In the genomic region with DNA sequence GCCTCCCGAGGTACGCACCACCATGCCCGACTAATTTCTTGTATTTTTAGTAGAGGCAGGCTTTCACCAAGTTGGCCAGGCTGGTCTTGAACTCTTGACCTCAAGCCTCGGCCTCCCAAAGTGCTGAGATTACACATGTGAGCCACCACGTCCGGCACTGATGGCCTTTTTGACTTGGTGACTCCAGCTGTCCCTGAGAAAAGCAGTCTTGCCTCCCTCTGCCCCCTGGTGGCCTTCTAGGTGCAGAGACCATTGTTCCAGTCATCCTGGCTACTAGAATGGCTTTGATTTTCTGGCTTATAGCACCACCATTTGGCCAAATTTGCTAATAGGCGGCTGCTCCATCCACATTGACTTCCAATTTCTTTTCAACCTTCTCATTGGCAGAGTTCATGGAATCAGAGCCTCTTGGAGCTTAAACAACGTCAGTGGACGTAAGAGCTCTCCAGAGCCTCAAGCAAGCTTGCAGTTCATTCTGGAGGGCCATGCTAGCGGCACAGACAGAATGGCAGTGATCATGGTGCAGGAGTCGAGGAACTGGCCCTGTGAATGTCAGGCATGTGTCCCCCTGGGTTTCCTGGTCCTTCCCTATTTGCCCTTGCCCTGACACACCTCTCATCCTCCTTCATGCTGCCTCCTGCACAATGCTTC, we compare ENCODE assay signal across 8 cellular contexts. TPM values are rescaled to one million over a fixed set of nuclear protein-coding genes. Genes with fewer than 3 reads are reported as not detected.
DNase-seq lines count a peak whose midpoint lies in the region; ATAC-seq and TF ChIP-seq lines count a peak whose summit lies in the region.

No MANE protein-coding gene starts in this region.

- H3K9me3 Mint-ChIP-seq in Calu3 (ENCODE audit: low read depth, unreplicated experiment) (no peaks in the 10 kb centered on the region), osteocyte (ENCODE audit: unreplicated experiment) (no peaks in the 10 kb centered on the region)

- H3K4me1 Mint-ChIP-seq in Calu3 (ENCODE audit: low read depth, unreplicated experiment) (peaks cover 36% of the 10 kb centered on the region), osteocyte (ENCODE audit: unreplicated experiment) (peaks cover 15% of the 10 kb centered on the region)

- H3K27ac ChIP-seq in gastroesophageal sphincter (no peak overlapping the region), tibial artery (no peak overlapping the region)

- WGBS in gastroesophageal sphincter (ENCODE audit: low coverage in 1 of 2), 2 donors = 14 to 51% methylated on average over 5 to 11 of the region's 11 CpGs

- peaks cover 12% of the 10 kb centered on the region for H3K36me3 Mint-ChIP-seq in Calu3 (ENCODE audit: insufficient read depth, unreplicated experiment)
- no peaks in the 10 kb centered on the region for H3K36me3 Mint-ChIP-seq in osteocyte (ENCODE audit: unreplicated experiment)

- H3K4me3 ChIP-seq in gastroesophageal sphincter (no peak overlapping the region), tibial artery (no peak overlapping the region)

- in situ Hi-C loops in SK-MEL-5 (cut with HindIII; ENCODE audit: low pct_unique_long_range_greater_than_20kb, low sequenced_read_pairs) = loop anchor here (25.0 kb wide), 1 partner anchor 94 kb away; no protein-coding TSS in a partner anchor

- DNase-seq in Calu3 = peak; percentile 89
- DNase-seq in GOT3 (lab: John Stamatoyannopoulos, UW) = peak; percentile 50
- peak; percentile 91 for DNase-seq in NCI-H1092 treated with DMSO at 0.1 percent for 48 hours (lab: John Stamatoyannopoulos, UW)
- peak; percentile 97 for DNase-seq in SK-MEL-5 (ENCODE audit: low read depth, low spot score)
- DNase-seq in activated gamma-delta T cell treated with anti-CD3 and anti-CD28 coated beads, Interleukin-2, amount 50 U/mL, for 16 hours (ENCODE audit: low read depth) = peak; percentile 69
- peak; percentile 93 for DNase-seq in osteocyte (ENCODE audit: extremely low spot score, unreplicated experiment)
- peak; percentile 89 to 90 for DNase-seq in tibial artery

- peak; percentile 92 for ATAC-seq in gastroesophageal sphincter

- intact Hi-C loops in Calu3 (cut with micrococcal nuclease; ENCODE audit: unreplicated experiment) = loop anchor here (1.0 to 10.0 kb wide), 3 partner anchors 97 to 839 kb away; no protein-coding TSS in a partner anchor
- intact Hi-C loops in tibial artery (cut with DNase I; ENCODE audit: low total_unique reads) = loop anchor here (2.0 kb wide), 1 partner anchor 96 kb away; no protein-coding TSS in a partner anchor

- TF ChIP-seq POLR2A in gastroesophageal sphincter (IDR thresholded peaks at IDR 0.05) = no peak

- H3K27me3 ChIP-seq in gastroesophageal sphincter = no peaks in the 10 kb centered on the region
- H3K27me3 ChIP-seq in tibial artery = peaks cover 0 to 3% of the 10 kb centered on the region in 2 donors

- no TSS peak for BruUV-seq in Calu3 (replicated peaks; lab: Mats Ljungman, UMichigan)

- peak overlapping the region; percentile 47 for H3K27ac Mint-ChIP-seq in Calu3 (ENCODE audit: unreplicated experiment)
- H3K27ac Mint-ChIP-seq in osteocyte (ENCODE audit: unreplicated experiment) = no peak overlapping the region

- H3K9me3 ChIP-seq in gastroesophageal sphincter = no peaks in the 10 kb centered on the region
- H3K9me3 ChIP-seq in tibial artery = no peaks in the 10 kb centered on the region

- no peak for TF ChIP-seq EP300 in gastroesophageal sphincter (IDR thresholded peaks at IDR 0.05)

- H3K27me3 Mint-ChIP-seq in Calu3 (ENCODE audit: unreplicated experiment) = no peaks in the 10 kb centered on the region
- peaks cover 3% of the 10 kb centered on the region for H3K27me3 Mint-ChIP-seq in osteocyte (ENCODE audit: unreplicated experiment)

- TF ChIP-seq CTCF in Calu3 (IDR thresholded peaks at IDR 0.05; ENCODE audit: unreplicated experiment) = peak; percentile 82
- peak; percentile 95 to 99 (median 98) for TF ChIP-seq CTCF in gastroesophageal sphincter (IDR thresholded peaks at IDR 0.05)
- TF ChIP-seq CTCF in osteocyte (IDR thresholded peaks at IDR 0.05) = peak; percentile 99
- peak; percentile 89 to 99 for TF ChIP-seq CTCF in tibial artery (IDR thresholded peaks at IDR 0.05)

- no peaks in the 10 kb centered on the region for H3K36me3 ChIP-seq in gastroesophageal sphincter
- no peaks in the 10 kb centered on the region for H3K36me3 ChIP-seq in tibial artery

- H3K4me3 Mint-ChIP-seq in Calu3 (ENCODE audit: low read depth, unreplicated experiment) (no peak overlapping the region), osteocyte (ENCODE audit: unreplicated experiment) (no peak overlapping the region)

- H3K4me1 ChIP-seq in gastroesophageal sphincter (no peaks in the 10 kb centered on the region), tibial artery (peaks cover 0 to under 1% (median 0%) of the 10 kb centered on the region in 4 donors)

- CTCF ChIA-PET in Calu3 (lab: Charles Lee) = interaction anchor here (0.7 to 5.7 kb wide), 11 partner anchors 10 to 608 kb away, joined by 3 to 85 read pairs (median 5); a partner anchor contains a TSS

RNA-seq across cellular contexts. Expression of a gene that starts 25.4 kb away (rescaled TPM):
- total RNA-seq in Calu3 (2022) (242 and 272 TPM in 2 replicates), gastroesophageal sphincter (100 to 1,000 TPM; 521 to 701 (median 591) TPM), osteocyte (516 and 555 TPM in 2 replicates)
- 995 and 1,087 TPM in 2 replicates for total RNA-seq in SK-MEL-5 (2014; rRNA removed; shearing (Covaris generic))
- polyA plus RNA-seq in SK-MEL-5 (2015; cell fraction: cytosol; rRNA removed) = 424 and 486 TPM in 2 replicates
- polyA plus RNA-seq in SK-MEL-5 (2015; cell fraction: nucleus; rRNA removed) = 135 and 229 TPM in 2 replicates

RNA-seq across cellular contexts. Expression of a gene that starts 32.0 kb away (rescaled TPM):
- total RNA-seq in Calu3 (2022) (1,777 and 1,816 TPM in 2 replicates), gastroesophageal sphincter (10 to 100 TPM in 3 of 4 donors, 1 to 10 TPM in 1; 4.7 to 73.5 (median 24.3) TPM), osteocyte (69.2 and 72.5 TPM in 2 replicates)
- 1.0 and 1.6 TPM in 2 replicates for total RNA-seq in SK-MEL-5 (2014; rRNA removed; shearing (Covaris generic))
- 2.5 and 2.7 TPM in 2 replicates for polyA plus RNA-seq in SK-MEL-5 (2015; cell fraction: cytosol; rRNA removed)
- 4.8 TPM in 1 of 2 replicates, not detected in the other for polyA plus RNA-seq in SK-MEL-5 (2015; cell fraction: nucleus; rRNA removed)

Comparison
In these comparisons a context has a peak if more than half of its experiments do, and no peak if none do; other contexts are left out.
1. RNA of a gene that starts 32.0 kb away (total RNA-seq): 1,777 to 1,816 TPM in Calu3; 69.2 to 72.5 TPM in osteocyte, 4.7 to 73.5 TPM in gastroesophageal sphincter and 1.0 to 1.6 TPM in SK-MEL-5; every median in the first group is over 10 times any median in the second.
2. Peak in every context shown above with its lines, with median percentiles within 50 percentile points of each other: DNase-seq and CTCF ChIP-seq.